8 cellular contexts compared by ENCODE assay signal in genomic region chr9:102995033-102995432, GRCh38. TPM values are rescaled to one million over a fixed set of nuclear protein-coding genes. Genes with fewer than 3 reads are reported as not detected.
"Had no signal": no experiment of that assay in that cellular context is flagged by ENCODE, and none has a peak within 500 bp of the region (broad histone marks: within the 10 kb centered on the region; RNA-seq: fewer than 3 reads in every experiment).

CYLC2 (plus strand) TSS chr9:102995333; CDS start chr9:102995381, 48 bp downstream.

- H3K4me3 ChIP-seq: GM23338, K562 had no signal

- DNase-seq: H9, HCEC 1CT, IMR-90 had no signal

- FAIRE-seq: H1, HTR-8/SVneo, K562 had no signal

RNA-seq across cellular contexts. Expression of gene CYLC2, which starts in this region (rescaled TPM):
- total RNA-seq: GM23338, H1, H9, HT-29, IMR-90, K562 had no signal
- polyA plus RNA-seq: GM23338, H1, IMR-90, K562 had no signal
